30 cellular contexts compared by ENCODE assay signal in genomic region chr6:31170600-31170881, GRCh38. TPM values are rescaled to one million over a fixed set of nuclear protein-coding genes. Genes with fewer than 3 reads are reported as not detected.
DNase-seq lines count a peak whose midpoint lies in the region; ATAC-seq and TF ChIP-seq lines count a peak whose summit lies in the region.
"Had no signal": no experiment of that assay in that cellular context is flagged by ENCODE, and none has a peak within 500 bp of the region (broad histone marks: within the 10 kb centered on the region; RNA-seq: fewer than 3 reads in every experiment).

Gene POU5F1 (minus strand): TSS chr6:31170682. CDS start chr6:31170620, 62 bp downstream.

- no peak within 1 kb of the TSS for H2AFZ ChIP-seq in PC-3 (ENCODE audit: low read length)

- H3K79me2 ChIP-seq in PC-3 (ENCODE audit: low read length): no peaks in the 10 kb centered on the region

- no peaks in the 10 kb centered on the region for H3K9me3 Mint-ChIP-seq in effector memory CD8-positive, alpha-beta T cell
- H3K9me3 Mint-ChIP-seq: activated naive CD8-positive, alpha-beta T cell treated with anti-CD3 and anti-CD28 coated beads for 36 hours; activated T-helper 17 cell treated with anti-CD3 and anti-CD28 coated beads, Interleukin-2, amount 50 U/mL, for 72 hours; CD4-positive, alpha-beta T cell; immature natural killer cell; natural killer cell treated with Interleukin-12 subunit alpha and Interleukin-12 subunit beta and Interleukin-15 and Interleukin-18, amount 100 ng/mL, for 72 hours had no signal

- TF ChIP-seq EP300 in stomach (IDR thresholded peaks at IDR 0.05): no peak

- H3K4me2 ChIP-seq in PC-3 (ENCODE audit: low read length): no peak within 1 kb of the TSS

- DNase-seq in HAP-1 (ENCODE audit: low spot score in 2 of 2) (no peak), iPS-NIHi7 (ENCODE audit: extremely low spot score) (peak; percentile 53), stomach (no peak), PC-3 (no peak)
- no peak for DNase-seq in effector memory CD8-positive, alpha-beta T cell
- no peak for DNase-seq in NK-92 treated with Interleukin-12 subunit alpha and Interleukin-12 subunit beta, amount 100 ng/mL, for 24 hours (lab: John Stamatoyannopoulos, UW)
- DNase-seq: activated CD4-positive, alpha-beta T cell treated with anti-CD3 and anti-CD28 coated beads, Interleukin-2, amount 50 U/mL, for 1 hour; activated naive CD8-positive, alpha-beta T cell treated with anti-CD3 and anti-CD28 coated beads for 36 hours; CD4-positive, alpha-beta T cell; central memory CD4-positive, alpha-beta T cell; DMS153; GOT3; immature natural killer cell; NCI-H1694 treated with DMSO at 0.1 percent for 48 hours; NCI-H2171; NCI-H524; right lobe of liver; stimulated activated CD4-positive, alpha-beta T cell treated with anti-CD3 and anti-CD28 coated beads, Interleukin-4, amount 100 ng/mL, for 4 hours; stimulated activated naive CD4-positive, alpha-beta T cell treated with Interleukin-2 at 50 U/mL for 16 hours; T-helper 17 cell had no signal

- peak within 1 kb of the TSS; percentile 52 for H3K4me3 ChIP-seq in HAP-1
- H3K4me3 ChIP-seq in stomach: no peak within 1 kb of the TSS
- no peak within 1 kb of the TSS for H3K4me3 ChIP-seq in PC-3 (ENCODE audit: low read length)
- H3K4me3 ChIP-seq: pancreas, right lobe of liver, SK-N-MC, thoracic aorta had no signal

- in situ Hi-C loops in HAP-1 (cut with MboI; ENCODE audit: low sequenced_read_pairs): no loop called here

- H3K27me3 ChIP-seq in HAP-1 (ENCODE audit: low read depth): no peaks in the 10 kb centered on the region
- no peaks in the 10 kb centered on the region for H3K27me3 ChIP-seq in stomach
- no peaks in the 10 kb centered on the region for H3K27me3 ChIP-seq in PC-3 (ENCODE audit: low read length)
- H3K27me3 ChIP-seq: pancreas, right lobe of liver had no signal

- no peaks in the 10 kb centered on the region for H4K20me1 ChIP-seq in PC-3 (ENCODE audit: low read length)

- no peaks in the 10 kb centered on the region for H3K36me3 Mint-ChIP-seq in effector memory CD8-positive, alpha-beta T cell (ENCODE audit: insufficient read depth)
- H3K36me3 Mint-ChIP-seq: activated naive CD8-positive, alpha-beta T cell treated with anti-CD3 and anti-CD28 coated beads for 36 hours; immature natural killer cell; natural killer cell treated with Interleukin-12 subunit alpha and Interleukin-12 subunit beta and Interleukin-15 and Interleukin-18, amount 100 ng/mL, for 72 hours had no signal

- no peak for TF ChIP-seq POLR2A in stomach (IDR thresholded peaks at IDR 0.05)

- peaks cover 3% of the 10 kb centered on the region; the same call in 1 of the 2 replicates for H3K9me3 ChIP-seq in HAP-1
- no peaks in the 10 kb centered on the region for H3K9me3 ChIP-seq in stomach
- no peaks in the 10 kb centered on the region for H3K9me3 ChIP-seq in PC-3 (ENCODE audit: low read length)
- H3K9me3 ChIP-seq: pancreas, right lobe of liver, thoracic aorta had no signal

- WGBS in stomach, 5 donors: 69 to 80% (median 73%) methylated on average over 9 of the region's 9 CpGs

- intact Hi-C loops in stomach (cut with DNase I; ENCODE audit: low total_unique reads): no loop called here
- intact Hi-C loops in PC-3 (cut with micrococcal nuclease): no loop called here

- POLR2A ChIA-PET in PC-3 (lab: Charles Lee; ENCODE audit: unreplicated experiment): no interaction called here

- CTCF ChIA-PET in PC-3 (lab: Charles Lee): no interaction called here

- no peak for ATAC-seq in effector memory CD8-positive, alpha-beta T cell (replicated peaks)
- ATAC-seq in PC-3 (no peak), GM18519 (IDR thresholded peaks at IDR 0.05; ENCODE audit: low FRiP score, unreplicated experiment) (no peak)
- ATAC-seq: activated T-helper 17 cell treated with anti-CD3 and anti-CD28 coated beads, Interleukin-2, amount 50 U/mL, for 72 hours; left lobe of liver; right lobe of liver; T-helper 17 cell had no signal

- H3K27ac Mint-ChIP-seq in effector memory CD8-positive, alpha-beta T cell: peak within 1 kb of the TSS; percentile 39 to 68
- H3K27ac Mint-ChIP-seq: activated naive CD8-positive, alpha-beta T cell treated with anti-CD3 and anti-CD28 coated beads for 36 hours; CD4-positive, alpha-beta T cell; natural killer cell treated with Interleukin-12 subunit alpha and Interleukin-12 subunit beta and Interleukin-15 and Interleukin-18, amount 100 ng/mL, for 72 hours; T-helper 17 cell had no signal

- H3K27me3 Mint-ChIP-seq in effector memory CD8-positive, alpha-beta T cell: no peaks in the 10 kb centered on the region
- H3K27me3 Mint-ChIP-seq: activated naive CD8-positive, alpha-beta T cell treated with anti-CD3 and anti-CD28 coated beads for 36 hours; activated T-helper 17 cell treated with anti-CD3 and anti-CD28 coated beads, Interleukin-2, amount 50 U/mL, for 72 hours; CD4-positive, alpha-beta T cell; natural killer cell treated with Interleukin-12 subunit alpha and Interleukin-12 subunit beta and Interleukin-15 and Interleukin-18, amount 100 ng/mL, for 72 hours; T-helper 17 cell had no signal

- H3K36me3 ChIP-seq in HAP-1 (replicated peaks): peaks cover 4% of the 10 kb centered on the region
- peaks cover 0 to 34% (median 22%) of the 10 kb centered on the region in 4 donors for H3K36me3 ChIP-seq in stomach
- H3K36me3 ChIP-seq in PC-3 (ENCODE audit: low read depth, low read length): no peaks in the 10 kb centered on the region
- H3K36me3 ChIP-seq: right lobe of liver, thoracic aorta had no signal

- no peaks in the 10 kb centered on the region for H3K4me1 Mint-ChIP-seq in effector memory CD8-positive, alpha-beta T cell (ENCODE audit: low read depth in 2 of 2)
- H3K4me1 Mint-ChIP-seq: activated naive CD8-positive, alpha-beta T cell treated with anti-CD3 and anti-CD28 coated beads for 36 hours; activated T-helper 17 cell treated with anti-CD3 and anti-CD28 coated beads, Interleukin-2, amount 50 U/mL, for 72 hours had no signal

- H3K27ac ChIP-seq in stomach: peak within 1 kb of the TSS in 4 of 5 donors; percentile 25 to 68 (median 43)
- H3K27ac ChIP-seq in PC-3 (ENCODE audit: low read length): no peak within 1 kb of the TSS
- H3K27ac ChIP-seq: pancreas, right lobe of liver, SK-N-MC, thoracic aorta, VCaP had no signal

- no peak within 1 kb of the TSS for H3K9ac ChIP-seq in PC-3 (ENCODE audit: low read length)

- H3K9me2 ChIP-seq in PC-3 (replicated peaks; ENCODE audit: low read length): no peaks in the 10 kb centered on the region

- no peak within 1 kb of the TSS for H3K4me3 Mint-ChIP-seq in effector memory CD8-positive, alpha-beta T cell
- H3K4me3 Mint-ChIP-seq: activated naive CD8-positive, alpha-beta T cell treated with anti-CD3 and anti-CD28 coated beads for 36 hours; activated T-helper 17 cell treated with anti-CD3 and anti-CD28 coated beads, Interleukin-2, amount 50 U/mL, for 72 hours; CD4-positive, alpha-beta T cell; immature natural killer cell; natural killer cell treated with Interleukin-12 subunit alpha and Interleukin-12 subunit beta and Interleukin-15 and Interleukin-18, amount 100 ng/mL, for 72 hours; T-helper 17 cell had no signal

- BruUV-seq in PC-3 (replicated peaks; lab: Mats Ljungman, UMichigan): no TSS peak

- H3K4me1 ChIP-seq in HAP-1 (peaks cover 14% of the 10 kb centered on the region), stomach (peaks cover 0 to 42% (median 19%) of the 10 kb centered on the region in 4 donors), PC-3 (ENCODE audit: insufficient read depth, low read length) (peaks cover 5% of the 10 kb centered on the region)
- H3K4me1 ChIP-seq: right lobe of liver had no signal

- TF ChIP-seq CTCF in stomach (IDR thresholded peaks at IDR 0.05): no peak
- TF ChIP-seq CTCF in PC-3 (conservative IDR thresholded peaks at IDR 0.05; ENCODE audit: low read depth, low read length): no peak

- H3F3A ChIP-seq in PC-3 (ENCODE audit: low read length, unreplicated experiment): no peaks in the 10 kb centered on the region

RNA-seq across cellular contexts. Expression of gene POU5F1, which starts in this region (rescaled TPM):
- total RNA-seq in stomach (100 to 1,000 TPM in 2 of 5 donors, 10 to 100 TPM in 2, not detected in 1; 47.5 to 155 (median 113) TPM), PC-3 (2014; rRNA removed) (not detected in 2 replicates)
- 10 to 100 TPM in 1 of 3 donors, 1 to 10 TPM in 2; 2.6 to 13.0 (median 6.5) TPM for polyA plus RNA-seq in stomach
- total RNA-seq: activated naive CD8-positive, alpha-beta T cell treated with anti-CD3 and anti-CD28 coated beads for 36 hours; CD4-positive, alpha-beta T cell; dermis microvascular lymphatic vessel endothelial cell; glomerular endothelial cell; T-helper 17 cell had no signal
